In the genomic region with DNA sequence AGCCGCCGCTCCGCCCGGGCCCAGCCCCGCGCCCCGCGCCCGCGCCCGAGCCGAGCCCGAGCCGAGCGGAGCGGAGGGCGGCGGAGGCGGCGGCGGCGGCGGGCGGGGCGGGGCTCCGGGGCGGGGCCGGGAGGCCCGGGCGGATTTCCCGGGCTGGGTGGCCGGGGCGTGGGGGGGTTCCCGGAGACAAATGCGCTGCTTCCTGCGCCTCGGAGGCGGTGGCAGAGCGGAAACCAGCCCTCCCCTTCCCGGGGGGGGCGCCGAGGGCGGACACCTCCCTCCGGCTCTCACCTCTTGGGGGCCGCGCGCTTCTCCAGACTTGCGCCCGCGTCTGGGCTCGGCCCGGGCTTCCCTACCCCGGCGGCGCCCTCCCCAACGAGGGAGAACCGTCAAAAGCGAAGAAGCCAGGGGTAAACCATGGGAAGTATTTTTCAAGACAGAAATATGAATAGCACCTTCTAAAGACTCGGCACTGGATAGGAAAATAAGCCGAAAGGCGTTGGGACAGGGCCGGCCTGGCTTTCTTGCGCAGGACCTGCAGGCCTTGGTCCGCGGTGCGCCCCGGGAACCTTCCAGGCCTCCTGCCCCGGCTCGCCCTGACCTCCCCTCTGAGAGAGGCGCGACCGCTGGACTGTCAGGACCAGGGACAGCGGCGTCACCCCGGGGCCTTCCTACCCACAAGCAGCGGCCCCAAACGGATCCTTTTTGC, we compare ENCODE assay signal across 1 cellular context.
A peak's percentile ranks its signal among the peaks of the same experiment; 100 is the strongest.
TF ChIP-seq lines count a peak whose summit lies in the region.

TSS of gene MAPK11 (minus strand) at position 79 of the 709 bp plus-strand sequence. CDS start 88 bp downstream, outside the sequence.

TF ChIP-seq in K562, 482 proteins besides CTCF, POLR2A, EP300 and RAD21 (continued from another document and continues in another):
- TF ChIP-seq UBTF (IDR thresholded peaks at IDR 0.05; ENCODE audit: borderline replicate concordance in 1 of 2, low read depth in 2 of 2, low read length in 2 of 2) = peak in 1 of 2 experiments; percentile 84; a peak in 1 of 4 replicates
- no peak for TF ChIP-seq POLR3G (IDR thresholded peaks at IDR 0.05; ENCODE audit: extremely low read depth, insufficient read length, insufficient replicate concordance)
- no peak for TF ChIP-seq DMBX1 (CRISPR knock-in tag; IDR thresholded peaks at IDR 0.05; ENCODE audit: borderline replicate concordance)
- no peak for TF ChIP-seq CHD2 (IDR thresholded peaks at IDR 0.05; ENCODE audit: low read depth, low read length)
- TF ChIP-seq ZNF766 (CRISPR knock-in tag; conservative IDR thresholded peaks at IDR 0.05) = no peak
- 0 out of 2 replicates have a peak, but pooled peaks have one; percentile 15 for TF ChIP-seq ETV1 (tag; conservative IDR thresholded peaks at IDR 0.05; ENCODE audit: low read depth)
- no peak for TF ChIP-seq KDM4B (IDR thresholded peaks at IDR 0.05; ENCODE audit: borderline replicate concordance in 2 of 2, low read depth in 1 of 2)
- TF ChIP-seq ARID4B (CRISPR knock-in tag; IDR thresholded peaks at IDR 0.05) = peak; percentile 96
- no peak for TF ChIP-seq ZNF197 (CRISPR knock-in tag; IDR thresholded peaks at IDR 0.05; ENCODE audit: low read depth)
- TF ChIP-seq JUNB (CRISPR knock-in tag; conservative IDR thresholded peaks at IDR 0.05) = no peak
- 0 out of 2 replicates have a peak, but pooled peaks have one; percentile 76 for TF ChIP-seq ZNF12 (CRISPR knock-in tag; IDR thresholded peaks at IDR 0.05)
- no peak for TF ChIP-seq ZKSCAN3 (CRISPR knock-in tag; IDR thresholded peaks at IDR 0.05)
- no peak for TF ChIP-seq HDAC3 (IDR thresholded peaks at IDR 0.05; ENCODE audit: borderline replicate concordance, partially characterized antibody)
- TF ChIP-seq FOXP1 (CRISPR knock-in tag; IDR thresholded peaks at IDR 0.05) = 0 out of 2 replicates have a peak, but pooled peaks have one; percentile 53
- TF ChIP-seq, protein P1, sequence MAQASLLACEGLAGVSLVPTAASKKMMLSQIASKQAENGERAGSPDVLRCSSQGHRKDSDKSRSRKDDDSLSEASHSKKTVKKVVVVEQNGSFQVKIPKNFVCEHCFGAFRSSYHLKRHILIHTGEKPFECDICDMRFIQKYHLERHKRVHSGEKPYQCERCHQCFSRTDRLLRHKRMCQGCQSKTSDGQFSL (CRISPR knock-in tag; IDR thresholded peaks at IDR 0.05) = no peak
- TF ChIP-seq, protein P1 (tag; IDR thresholded peaks at IDR 0.05) = peak in 1 of 2 experiments; percentile 64; a peak in 2 of 4 replicates
- TF ChIP-seq PRMT5 (CRISPR knock-in tag; IDR thresholded peaks at IDR 0.05) = 0 out of 2 replicates have a peak, but pooled peaks have one; percentile 69
- TF ChIP-seq MIER1 (IDR thresholded peaks at IDR 0.05; ENCODE audit: low read depth) = peak; percentile 93
- no peak for TF ChIP-seq RBM22 (IDR thresholded peaks at IDR 0.05; ENCODE audit: low read depth, low read length, poor library complexity, severe bottlenecking)
- no peak for TF ChIP-seq ZNF174 (CRISPR knock-in tag; IDR thresholded peaks at IDR 0.05)
- no peak for TF ChIP-seq NELFE (IDR thresholded peaks at IDR 0.05; ENCODE audit: insufficient read depth, insufficient read length)
- TF ChIP-seq CSDE1 (IDR thresholded peaks at IDR 0.05) = no peak
- 0 out of 2 replicates have a peak, but pooled peaks have one; percentile 54 for TF ChIP-seq AFF4 (CRISPR knock-in tag; IDR thresholded peaks at IDR 0.05)
- TF ChIP-seq ZNF212 (CRISPR knock-in tag; IDR thresholded peaks at IDR 0.05) = no peak
- no peak for TF ChIP-seq TCFL5 (CRISPR knock-in tag; conservative IDR thresholded peaks at IDR 0.05)
- TF ChIP-seq, protein P2, sequence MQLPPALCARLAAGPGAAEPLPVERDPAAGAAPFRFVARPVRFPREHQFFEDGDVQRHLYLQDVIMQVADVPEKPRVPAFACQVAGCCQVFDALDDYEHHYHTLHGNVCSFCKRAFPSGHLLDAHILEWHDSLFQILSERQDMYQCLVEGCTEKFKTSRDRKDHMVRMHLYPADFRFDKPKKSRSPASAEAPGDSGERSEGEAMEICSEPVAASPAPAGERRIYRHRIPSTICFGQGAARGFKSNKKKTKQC (CRISPR knock-in tag; IDR thresholded peaks at IDR 0.05) = peak; percentile 62; the same call in 1 of the 2 replicates
- no peak for TF ChIP-seq USF2 (CRISPR knock-in tag; IDR thresholded peaks at IDR 0.05)
- peak; percentile 84 for TF ChIP-seq SAP30 (IDR thresholded peaks at IDR 0.05; ENCODE audit: borderline replicate concordance, insufficient read depth, low read depth, low read length, poor library complexity, severe bottlenecking)
- no peak for TF ChIP-seq ZZZ3 (IDR thresholded peaks at IDR 0.05)
- no peak for TF ChIP-seq POU5F1 (IDR thresholded peaks at IDR 0.05; ENCODE audit: borderline replicate concordance, low read depth, low read length, partially characterized antibody)
- TF ChIP-seq ZBTB43 (CRISPR knock-in tag; IDR thresholded peaks at IDR 0.05) = no peak
- no peak for TF ChIP-seq PKNOX1 (IDR thresholded peaks at IDR 0.05)
- TF ChIP-seq ZKSCAN8 (CRISPR knock-in tag; IDR thresholded peaks at IDR 0.05) = no peak
- peak; percentile 70 for TF ChIP-seq GABPA (tag; conservative IDR thresholded peaks at IDR 0.05; ENCODE audit: low read depth)
- TF ChIP-seq L3MBTL2 (IDR thresholded peaks at IDR 0.05) = no peak
- TF ChIP-seq, protein P3, sequence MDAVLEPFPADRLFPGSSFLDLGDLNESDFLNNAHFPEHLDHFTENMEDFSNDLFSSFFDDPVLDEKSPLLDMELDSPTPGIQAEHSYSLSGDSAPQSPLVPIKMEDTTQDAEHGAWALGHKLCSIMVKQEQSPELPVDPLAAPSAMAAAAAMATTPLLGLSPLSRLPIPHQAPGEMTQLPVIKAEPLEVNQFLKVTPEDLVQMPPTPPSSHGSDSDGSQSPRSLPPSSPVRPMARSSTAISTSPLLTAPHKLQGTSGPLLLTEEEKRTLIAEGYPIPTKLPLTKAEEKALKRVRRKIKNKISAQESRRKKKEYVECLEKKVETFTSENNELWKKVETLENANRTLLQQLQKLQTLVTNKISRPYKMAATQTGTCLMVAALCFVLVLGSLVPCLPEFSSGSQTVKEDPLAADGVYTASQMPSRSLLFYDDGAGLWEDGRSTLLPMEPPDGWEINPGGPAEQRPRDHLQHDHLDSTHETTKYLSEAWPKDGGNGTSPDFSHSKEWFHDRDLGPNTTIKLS (IDR thresholded peaks at IDR 0.05; ENCODE audit: borderline replicate concordance, low read depth) = no peak
- no peak for TF ChIP-seq YBX1 (IDR thresholded peaks at IDR 0.05)
- no peak for TF ChIP-seq LEF1 (IDR thresholded peaks at IDR 0.05)
- TF ChIP-seq HNRNPUL1 (IDR thresholded peaks at IDR 0.05; ENCODE audit: low read length) = no peak
- TF ChIP-seq MTF1 (CRISPR knock-in tag; IDR thresholded peaks at IDR 0.05; ENCODE audit: borderline replicate concordance) = no peak
- no peak for TF ChIP-seq ZNF551 (CRISPR knock-in tag; IDR thresholded peaks at IDR 0.05)
- no peak for TF ChIP-seq THRAP3 (IDR thresholded peaks at IDR 0.05; ENCODE audit: borderline replicate concordance)
- no peak for TF ChIP-seq ZNF431 (CRISPR knock-in tag; IDR thresholded peaks at IDR 0.05)
